30 cellular contexts compared by ENCODE assay signal in genomic region chr4:100422911-100423310, GRCh38.
DNase-seq lines count a peak whose midpoint lies in the region; ATAC-seq and TF ChIP-seq lines count a peak whose summit lies in the region.
"Had no signal": no experiment of that assay in that cellular context is flagged by ENCODE, and none has a peak within 500 bp of the region (broad histone marks: within the 10 kb centered on the region; RNA-seq: fewer than 3 reads in every experiment).

No MANE protein-coding gene starts in this region.

- no peak for TF ChIP-seq CTCF in brain microvascular endothelial cell (IDR thresholded peaks at IDR 0.05; ENCODE audit: low read depth, low read length, missing control alignments)

- no peaks in the 10 kb centered on the region for H3K9me3 ChIP-seq in adipocyte (ENCODE audit: control insufficient read depth, low read length)
- H3K9me3 ChIP-seq: esophagus muscularis mucosa, gastroesophageal sphincter, Peyer's patch, transverse colon had no signal

- H3K36me3 ChIP-seq in adipocyte (ENCODE audit: control insufficient read depth, insufficient read depth, low read length, severe bottlenecking) (no peaks in the 10 kb centered on the region), brain microvascular endothelial cell (replicated peaks) (no peaks in the 10 kb centered on the region)
- H3K36me3 ChIP-seq: cardiac muscle cell, esophagus muscularis mucosa, gastroesophageal sphincter, Peyer's patch, transverse colon had no signal

- ATAC-seq in GM18861 (IDR thresholded peaks at IDR 0.05; ENCODE audit: unreplicated experiment), result no peak
- ATAC-seq: gastroesophageal sphincter; natural killer cell treated with Interleukin-12 subunit alpha and Interleukin-12 subunit beta and Interleukin-15 and Interleukin-18, amount 100 ng/mL, for 72 hours had no signal

- H3K4me3 ChIP-seq in adipocyte (ENCODE audit: low read length), result no peak overlapping the region
- no peak overlapping the region for H3K4me3 ChIP-seq in brain microvascular endothelial cell (ENCODE audit: low read depth, low read length)
- H3K4me3 ChIP-seq: cardiac muscle cell, esophagus muscularis mucosa, gastroesophageal sphincter, hepatocyte, Peyer's patch, transverse colon had no signal

- peaks cover 17% of the 10 kb centered on the region for H3K4me1 ChIP-seq in adipocyte (ENCODE audit: control insufficient read depth, insufficient read depth, low read length)
- H3K4me1 ChIP-seq: Peyer's patch, transverse colon had no signal

- H3K27me3 ChIP-seq in adipocyte (replicated peaks; ENCODE audit: control insufficient read depth, insufficient read depth, low read length) (no peaks in the 10 kb centered on the region), brain microvascular endothelial cell (replicated peaks) (no peaks in the 10 kb centered on the region)
- H3K27me3 ChIP-seq: cardiac muscle cell, esophagus muscularis mucosa, gastroesophageal sphincter, hepatocyte, Peyer's patch, transverse colon had no signal

- peak overlapping the region; percentile 17 for H3K9ac ChIP-seq in adipocyte (ENCODE audit: low read length)

- in situ Hi-C loops in brain microvascular endothelial cell (cut with HindIII; ENCODE audit: low pct_ligation_motif_present, low sequenced_read_pairs), result no loop called here

- DNase-seq in NCI-H446 treated with DMSO at 0.1 percent for 48 hours (lab: John Stamatoyannopoulos, UW) (peak; percentile 6), NCI-H446 (lab: John Stamatoyannopoulos, UW) (no peak), adipocyte (ENCODE audit: low read depth) (no peak), fibroblast of peridontal ligament (ENCODE audit: extremely low read depth) (peak; percentile 6), NAMALWA (ENCODE audit: low spot score) (no peak), HT-29 (ENCODE audit: low spot score) (no peak), brain microvascular endothelial cell (no peak)
- DNase-seq: 8988T; activated CD4-positive, alpha-beta T cell treated with anti-CD3 and anti-CD28 coated beads for 48 hours; activated CD8-positive, alpha-beta memory T cell treated with anti-CD3 and anti-CD28 coated beads for 24 hours; activated naive CD4-positive, alpha-beta T cell treated with anti-CD3 and anti-CD28 coated beads, Interleukin-2, amount 50 U/mL, for 16 hours; activated T-cell treated with anti-CD3 and anti-CD28 coated beads for 4 hours; AML-193; amygdala; CD4-positive, alpha-beta T cell; EL; KG1; NCI-H1417 treated with DMSO at 0.1 percent for 48 hours; NCI-H226; occipital lobe; Peyer's patch; SHP77 treated with DMSO at 0.1 percent for 48 hours; stimulated activated CD4-positive, alpha-beta T cell treated with anti-CD3 and anti-CD28 coated beads, Interleukin-4, amount 100 ng/mL, for 1 hour; transverse colon had no signal

- H3K27ac ChIP-seq in brain microvascular endothelial cell, result no peak overlapping the region
- H3K27ac ChIP-seq: cardiac muscle cell, esophagus muscularis mucosa, gastroesophageal sphincter, hepatocyte, Peyer's patch, transverse colon had no signal

Comparison
In these comparisons a context has a peak if more than half of its experiments do, and no peak if none do; other contexts are left out.
1. DNase-seq: peak in NCI-H446 treated with DMSO at 0.1 percent for 48 hours (single experiment) and fibroblast of peridontal ligament (single experiment); none in NCI-H446 (0 of 2), adipocyte (single experiment), NAMALWA (single experiment), HT-29 (single experiment) and brain microvascular endothelial cell (single experiment).